Comparison of ENCODE assay signal across 10 cellular contexts in the genomic region with DNA sequence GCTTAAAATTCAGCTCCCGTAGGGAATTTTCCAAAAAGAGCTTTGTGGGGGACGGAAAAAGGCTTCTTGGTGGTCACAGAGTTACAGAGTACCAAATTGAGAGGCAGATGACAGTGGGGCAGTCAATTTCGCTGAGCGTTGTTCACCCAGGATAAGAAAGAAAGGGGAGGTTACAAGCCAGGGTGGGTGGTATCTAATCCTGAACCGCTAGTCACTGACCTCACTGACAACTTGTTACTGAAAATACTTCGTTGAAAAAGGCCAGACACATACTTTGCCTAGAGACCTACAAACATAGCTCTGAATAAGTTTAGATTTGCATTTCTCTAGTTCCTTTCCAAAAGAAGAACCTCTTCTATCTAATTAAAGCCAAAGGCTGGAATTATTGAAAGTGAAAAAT. TPM values are rescaled to one million over a fixed set of nuclear protein-coding genes. Genes with fewer than 3 reads are reported as not detected.
DNase-seq lines count a peak whose midpoint lies in the region; ATAC-seq and TF ChIP-seq lines count a peak whose summit lies in the region.
"Had no signal": no experiment of that assay in that cellular context is flagged by ENCODE, and none has a peak within 500 bp of the region (broad histone marks: within the 10 kb centered on the region; RNA-seq: fewer than 3 reads in every experiment).

A gene (minus strand): TSS at position 167 of the 400 bp plus-strand sequence.

- H3K27ac Mint-ChIP-seq in CD4-positive, alpha-beta T cell = no peak within 1 kb of the TSS

- peaks cover 2% of the 10 kb centered on the region for H3K9me3 Mint-ChIP-seq in CD4-positive, alpha-beta T cell

- intact Hi-C loops in uterus (cut with DNase I; ENCODE audit: low total_unique reads) = no loop called here
- intact Hi-C loops in CD4-positive, alpha-beta T cell (cut with DNase I, micrococcal nuclease) = loop anchor here (5.0 to 10.0 kb wide), 3 partner anchors 66 to 609 kb away; no protein-coding TSS in a partner anchor

- DNase-seq in GM20000 (ENCODE audit: low spot score) (peak; percentile 23), hepatic stellate cell (ENCODE audit: low spot score) (peak; percentile 27), uterus (no peak), NCI-H2171 (lab: John Stamatoyannopoulos, UW) (no peak), HT-29 (ENCODE audit: low spot score) (no peak)
- DNase-seq in CD4-positive, alpha-beta T cell = no peak
- DNase-seq: body of pancreas, lower lobe of right lung had no signal

- H3K27me3 ChIP-seq in uterus = no peaks in the 10 kb centered on the region
- H3K27me3 ChIP-seq in CD4-positive, alpha-beta T cell (ENCODE audit: control insufficient read depth, insufficient read depth, low read length) = no peaks in the 10 kb centered on the region
- H3K27me3 ChIP-seq: body of pancreas had no signal

- peak within 1 kb of the TSS; percentile 54 to 61 for H3K27ac ChIP-seq in uterus
- H3K27ac ChIP-seq in CD4-positive, alpha-beta T cell (ENCODE audit: low read depth, low read length) = no peak within 1 kb of the TSS
- H3K27ac ChIP-seq: body of pancreas, lower lobe of right lung had no signal

- no peaks in the 10 kb centered on the region for H3K9me3 ChIP-seq in uterus
- H3K9me3 ChIP-seq in CD4-positive, alpha-beta T cell (ENCODE audit: control insufficient read depth, low read length) = no peaks in the 10 kb centered on the region
- H3K9me3 ChIP-seq: body of pancreas, lower lobe of right lung had no signal

- no peaks in the 10 kb centered on the region for H3K36me3 Mint-ChIP-seq in CD4-positive, alpha-beta T cell (ENCODE audit: low read depth)

- H3K27me3 Mint-ChIP-seq in CD4-positive, alpha-beta T cell = peaks cover 34% of the 10 kb centered on the region

- POLR2A ChIA-PET in CD4-positive, alpha-beta T cell (lab: Charles Lee) = interaction anchor here (0.8 kb wide), 1 partner anchor 69 kb away, joined by 3 read pairs; no protein-coding TSS in a partner anchor

- H3K4me1 Mint-ChIP-seq in CD4-positive, alpha-beta T cell (ENCODE audit: low read depth) = peaks cover 15% of the 10 kb centered on the region

- no peak for TF ChIP-seq POLR2A in uterus (IDR thresholded peaks at IDR 0.05)

- no peak within 1 kb of the TSS for H3K4me3 Mint-ChIP-seq in CD4-positive, alpha-beta T cell

- H3K36me3 ChIP-seq in uterus = no peaks in the 10 kb centered on the region
- H3K36me3 ChIP-seq: lower lobe of right lung had no signal

- no peaks in the 10 kb centered on the region for H3K4me1 ChIP-seq in uterus
- H3K4me1 ChIP-seq: lower lobe of right lung had no signal

- CTCF ChIA-PET in CD4-positive, alpha-beta T cell (lab: Charles Lee) = interaction anchor here (1.4 to 3.6 kb wide), 4 partner anchors 11 to 94 kb away, joined by 3 to 83 read pairs (median 13); no protein-coding TSS in a partner anchor

- ATAC-seq in HG03442 (IDR thresholded peaks at IDR 0.05; ENCODE audit: unreplicated experiment) = peak; percentile 77
- no peak for ATAC-seq in CD4-positive, alpha-beta T cell (ENCODE audit: poor library complexity)
- ATAC-seq: body of pancreas, lower lobe of right lung had no signal

- TF ChIP-seq CTCF in GM20000 (IDR thresholded peaks at IDR 0.05; ENCODE audit: extremely low read depth, missing control alignments) (no peak), uterus (IDR thresholded peaks at IDR 0.05) (no peak)
- TF ChIP-seq CTCF in CD4-positive, alpha-beta T cell (IDR thresholded peaks at IDR 0.05) = no peak

- peak within 1 kb of the TSS; percentile 13 to 23 for H3K4me3 ChIP-seq in uterus
- H3K4me3 ChIP-seq: body of pancreas, lower lobe of right lung had no signal

RNA-seq across cellular contexts. Expression of the gene that starts here (rescaled TPM):
- total RNA-seq in uterus = 1 to 10 TPM; 1.5 to 9.8 (median 4.3) TPM
- under 1 TPM in 1 of 2 experiments, not detected in 1; 0.80 TPM for total RNA-seq in CD4-positive, alpha-beta T cell
- total RNA-seq in HT-29 (2014; rRNA removed; shearing (Covaris generic)) = not detected in 2 replicates
- total RNA-seq: lower lobe of right lung; T-helper 1 cell treated with Interleukin-12 subunit alpha and Interleukin-12 subunit beta and Interleukin-4 antibody, amounts not matched to agents 30 ng/mL and 1 ng/mL, for 36 hours had no signal

Comparison
In these comparisons a context has a peak if more than half of its experiments do, and no peak if none do; other contexts are left out.
1. DNase-seq: peak in GM20000 (single experiment) and hepatic stellate cell (single experiment); none in uterus (0 of 2), NCI-H2171 (single experiment), CD4-positive, alpha-beta T cell (0 of 10) and HT-29 (single experiment).